In genomic region chr13:108083056-108083455, GRCh38 we compare ENCODE assay signal across 21 cellular contexts.
DNase-seq lines count a peak whose midpoint lies in the region; ATAC-seq, FAIRE-seq and TF ChIP-seq lines count a peak whose summit lies in the region.
"Had no signal": no experiment of that assay in that cellular context is flagged by ENCODE, and none has a peak within 500 bp of the region (broad histone marks: within the 10 kb centered on the region; RNA-seq: fewer than 3 reads in every experiment).

No MANE protein-coding gene starts in this region.

- H3K4me3 ChIP-seq in SK-N-SH (ENCODE audit: low read depth in 2 of 2, low read length in 1 of 2) (no peak overlapping the region), astrocyte of the spinal cord (ENCODE audit: low read depth, low read length) (no peak overlapping the region), kidney epithelial cell (ENCODE audit: low read depth, low read length) (no peak overlapping the region)
- H3K4me3 ChIP-seq: BLaER1 had no signal

- no peak overlapping the region for H3K4me2 ChIP-seq in SK-N-SH
- H3K4me2 ChIP-seq: BLaER1 had no signal

- no peak for FAIRE-seq in urothelium cell line (lab: Jason Lieb, UNC)

- no peak for TF ChIP-seq RAD21 in SK-N-SH (IDR thresholded peaks at IDR 0.05; ENCODE audit: low read length)

- H3K9me2 ChIP-seq in SK-N-SH = no peaks in the 10 kb centered on the region

- H3F3A ChIP-seq in SK-N-SH (replicated peaks; ENCODE audit: insufficient read depth) = no peaks in the 10 kb centered on the region

- 10% methylated on average over 2 of the region's 2 CpGs for WGBS in SK-N-SH (ENCODE audit: low lambda C conversion rate)

- no peaks in the 10 kb centered on the region for H3K79me2 ChIP-seq in SK-N-SH (ENCODE audit: insufficient read depth)

- in situ Hi-C loops in astrocyte of the spinal cord (cut with HindIII; ENCODE audit: low sequenced_read_pairs) = no loop called here

- CTCF ChIA-PET in SK-N-SH (lab: Yijun Ruan, JAX) = interaction anchor here (0.8 kb wide), 1 partner anchor 9 kb away, joined by 3 read pairs; no protein-coding TSS in a partner anchor

- H3K27me3 Mint-ChIP-seq in activated T-cell treated with anti-CD3 and anti-CD28 coated beads, Interleukin-2, amount 50 U/mL, for 24 hours = no peaks in the 10 kb centered on the region
- H3K27me3 Mint-ChIP-seq: CD8-positive, alpha-beta memory T cell had no signal

- no peak overlapping the region for H3K27ac ChIP-seq in SK-N-SH (ENCODE audit: low read depth in 2 of 2, low read length in 1 of 2)
- H3K27ac ChIP-seq: 22Rv1, BLaER1, RWPE1 had no signal

- H3K36me3 ChIP-seq in SK-N-SH (replicated peaks in 1 of 2; ENCODE audit: control insufficient read depth in 1 of 2, insufficient read depth in 2 of 2, low read length in 1 of 2) (no peaks in the 10 kb centered on the region), kidney epithelial cell (ENCODE audit: control insufficient read depth, insufficient read depth, low read length) (no peaks in the 10 kb centered on the region)
- H3K36me3 ChIP-seq: BLaER1 had no signal

- H2AFZ ChIP-seq in SK-N-SH (ENCODE audit: low read depth) = no peak overlapping the region

- no peak for TF ChIP-seq EP300 in SK-N-SH (IDR thresholded peaks at IDR 0.05; ENCODE audit: borderline replicate concordance in 1 of 2, low read depth in 1 of 2, low read length in 1 of 2)

- peaks cover 4% of the 10 kb centered on the region for H3K9me3 Mint-ChIP-seq in activated T-cell treated with anti-CD3 and anti-CD28 coated beads, Interleukin-2, amount 50 U/mL, for 24 hours

- no peak overlapping the region for H3K4me3 Mint-ChIP-seq in activated T-cell treated with anti-CD3 and anti-CD28 coated beads, Interleukin-2, amount 50 U/mL, for 24 hours
- H3K4me3 Mint-ChIP-seq: CD8-positive, alpha-beta memory T cell had no signal

- ATAC-seq in SK-N-SH treated with all-trans-retinoic acid at 6 μM for 48 hours (no peak), GM21786 (IDR thresholded peaks at IDR 0.05; ENCODE audit: unreplicated experiment) (no peak)

- DNase-seq in SK-N-SH = no peak
- DNase-seq in astrocyte of the spinal cord (ENCODE audit: low read depth, low spot score) = peak; percentile 43
- peak; percentile 69 for DNase-seq in kidney epithelial cell (ENCODE audit: low read depth)
- peak; percentile 24 for DNase-seq in urothelium cell line (ENCODE audit: low spot score)
- DNase-seq in activated T-cell treated with anti-CD3 and anti-CD28 coated beads, Interleukin-2, amount 50 U/mL, for 24 hours = no peak
- no peak for DNase-seq in iPS-NIHi11 (ENCODE audit: low spot score)
- DNase-seq: CD8-positive, alpha-beta memory T cell; DND-41; GF-D8; NCI-H1048; NCI-H1694; NCI-H2107; NCI-H226; NCI-H526 treated with DMSO at 0.1 percent for 48 hours; NK-92 treated with Interleukin-12 subunit alpha and Interleukin-12 subunit beta, amount 100 ng/mL, for 24 hours; OCI-M1 had no signal

- no peaks in the 10 kb centered on the region for H4K20me1 ChIP-seq in SK-N-SH (ENCODE audit: insufficient read depth)
- H4K20me1 ChIP-seq: BLaER1 had no signal

- no peaks in the 10 kb centered on the region for H3K4me1 ChIP-seq in SK-N-SH (ENCODE audit: control insufficient read depth in 1 of 2, insufficient read depth in 2 of 2, low read depth in 1 of 2, low read length in 1 of 2)
- H3K4me1 ChIP-seq: BLaER1 had no signal

- H3K27ac Mint-ChIP-seq in activated T-cell treated with anti-CD3 and anti-CD28 coated beads, Interleukin-2, amount 50 U/mL, for 24 hours = no peak overlapping the region
- H3K27ac Mint-ChIP-seq: CD8-positive, alpha-beta memory T cell had no signal

- no peaks in the 10 kb centered on the region for H3K36me3 Mint-ChIP-seq in activated T-cell treated with anti-CD3 and anti-CD28 coated beads, Interleukin-2, amount 50 U/mL, for 24 hours (ENCODE audit: low read depth)
- H3K36me3 Mint-ChIP-seq: CD8-positive, alpha-beta memory T cell had no signal

- H3K4me1 Mint-ChIP-seq in activated T-cell treated with anti-CD3 and anti-CD28 coated beads, Interleukin-2, amount 50 U/mL, for 24 hours (ENCODE audit: low read depth) = no peaks in the 10 kb centered on the region
- H3K4me1 Mint-ChIP-seq: CD8-positive, alpha-beta memory T cell had no signal

- no peak overlapping the region for H3K9ac ChIP-seq in SK-N-SH
- H3K9ac ChIP-seq: BLaER1 had no signal

- H3K9me3 ChIP-seq in SK-N-SH = no peaks in the 10 kb centered on the region
- H3K9me3 ChIP-seq: BLaER1 had no signal

- POLR2A ChIA-PET in SK-N-SH (lab: Yijun Ruan, JAX) = no interaction called here

- no peak for TF ChIP-seq CTCF in SK-N-SH (IDR thresholded peaks at IDR 0.05)
- no peak for TF ChIP-seq CTCF in astrocyte of the spinal cord (IDR thresholded peaks at IDR 0.05; ENCODE audit: low read depth, low read length)
- no peak for TF ChIP-seq CTCF in kidney epithelial cell (IDR thresholded peaks at IDR 0.05; ENCODE audit: insufficient read depth, low read length, poor library complexity, severe bottlenecking)

- no peaks in the 10 kb centered on the region for H3K27me3 ChIP-seq in SK-N-SH (ENCODE audit: insufficient read depth)
- H3K27me3 ChIP-seq in kidney epithelial cell (ENCODE audit: control insufficient read depth, insufficient read depth, low read length) = no peaks in the 10 kb centered on the region
- H3K27me3 ChIP-seq: BLaER1 had no signal

TF ChIP-seq in SK-N-SH treated with all-trans-retinoic acid at 6 μM for 48 hours, 23 proteins besides CTCF, POLR2A, EP300 and RAD21:
- no peak for TF ChIP-seq ZNF565 (CRISPR knock-in tag; conservative IDR thresholded peaks at IDR 0.05; ENCODE audit: low read depth)
- no peak for TF ChIP-seq RARB (CRISPR knock-in tag; IDR thresholded peaks at IDR 0.05)
- TF ChIP-seq ISL1 (CRISPR knock-in tag; IDR thresholded peaks at IDR 0.05) = peak; percentile 62
- no peak for TF ChIP-seq ZC3H10 (CRISPR knock-in tag; IDR thresholded peaks at IDR 0.05)

TF ChIP-seq in SK-N-SH, 30 proteins besides CTCF, POLR2A, EP300 and RAD21:
- TF ChIP-seq SMC3 (IDR thresholded peaks at IDR 0.05; ENCODE audit: low read depth, low read length) (no peak), CHD2 (IDR thresholded peaks at IDR 0.05; ENCODE audit: low read length, partially characterized antibody) (no peak), TAF1 (IDR thresholded peaks at IDR 0.05; ENCODE audit: borderline replicate concordance, low read depth, low read length) (no peak), TCF12 (IDR thresholded peaks at IDR 0.05) (no peak), YY1 (IDR thresholded peaks at IDR 0.05; ENCODE audit: low read depth) (no peak), FOXM1 (IDR thresholded peaks at IDR 0.05; ENCODE audit: low read depth) (no peak), TEAD4 (IDR thresholded peaks at IDR 0.05; ENCODE audit: borderline replicate concordance, insufficient read depth) (no peak), MEF2A (IDR thresholded peaks at IDR 0.05; ENCODE audit: borderline replicate concordance, low read depth) (no peak), SIN3A (IDR thresholded peaks at IDR 0.05; ENCODE audit: borderline replicate concordance, low read depth, low read length) (no peak), FOXJ3 (CRISPR knock-in tag; IDR thresholded peaks at IDR 0.05) (no peak), GABPA (IDR thresholded peaks at IDR 0.05; ENCODE audit: low read depth) (no peak), IRF3 (IDR thresholded peaks at IDR 0.05; ENCODE audit: low read depth, low read length) (no peak), USF2 (IDR thresholded peaks at IDR 0.05; ENCODE audit: borderline replicate concordance, low read depth, low read length) (no peak), POLR2AphosphoS5 (IDR thresholded peaks at IDR 0.05; ENCODE audit: low read depth, low read length) (no peak), JUND (IDR thresholded peaks at IDR 0.05) (no peak)

Comparison
In these comparisons a context has a peak if more than half of its experiments do, and no peak if none do; other contexts are left out.
1. DNase-seq: peak in astrocyte of the spinal cord (single experiment), kidney epithelial cell (single experiment) and urothelium cell line (single experiment); none in SK-N-SH (single experiment), activated T-cell treated with anti-CD3 and anti-CD28 coated beads, Interleukin-2, amount 50 U/mL, for 24 hours (single experiment) and iPS-NIHi11 (single experiment).